In the genomic region with DNA sequence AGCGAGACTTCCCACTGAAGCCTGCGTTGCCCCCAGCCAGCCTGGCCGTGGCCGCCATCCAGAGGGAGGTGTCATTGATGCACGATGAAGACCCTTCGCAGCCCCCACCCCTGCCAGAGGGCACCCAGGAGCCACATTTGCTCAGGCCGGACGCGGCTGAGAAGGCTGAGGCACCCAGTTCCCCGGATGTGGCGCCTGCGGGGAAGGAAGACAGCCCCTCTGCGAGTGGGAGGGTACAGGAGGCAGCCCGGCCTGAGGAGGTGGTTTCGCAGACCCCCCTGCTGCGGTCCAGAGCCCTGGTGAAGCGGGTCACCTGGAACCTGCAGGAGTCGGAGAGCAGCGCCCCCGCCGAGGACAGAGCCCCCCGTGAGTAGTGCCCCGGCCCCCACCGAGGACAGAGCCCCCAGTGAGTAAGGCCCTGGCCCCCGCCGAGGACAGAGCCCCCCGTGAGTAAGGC, we compare ENCODE assay signal across 23 cellular contexts. TPM values are rescaled to one million over a fixed set of nuclear protein-coding genes. Genes with fewer than 3 reads are reported as not detected.
DNase-seq lines count a peak whose midpoint lies in the region; ATAC-seq and TF ChIP-seq lines count a peak whose summit lies in the region.
"Had no signal": no experiment of that assay in that cellular context is flagged by ENCODE, and none has a peak within 500 bp of the region (broad histone marks: within the 10 kb centered on the region; RNA-seq: fewer than 3 reads in every experiment).

No MANE protein-coding gene starts in this region.

- H3K27me3 Mint-ChIP-seq in chondrocyte (ENCODE audit: low read depth): no peaks in the 10 kb centered on the region
- H3K27me3 Mint-ChIP-seq: CD8-positive, alpha-beta memory T cell had no signal

- ATAC-seq in right cardiac atrium: no peak

- H3K36me3 Mint-ChIP-seq in chondrocyte (ENCODE audit: low read depth): peaks cover 22% of the 10 kb centered on the region

- H3K36me3 ChIP-seq in right atrium auricular region (peaks cover 89% of the 10 kb centered on the region), spleen (peaks cover 4 to 100% (median 93%) of the 10 kb centered on the region in 6 donors)

- H3K9me3 ChIP-seq in right cardiac atrium (ENCODE audit: control insufficient read depth, low read length) (no peaks in the 10 kb centered on the region), right atrium auricular region (no peaks in the 10 kb centered on the region), spleen (no peaks in the 10 kb centered on the region)

- H3K27me3 ChIP-seq in right cardiac atrium (ENCODE audit: control insufficient read depth, insufficient read depth) (no peaks in the 10 kb centered on the region), right atrium auricular region (no peaks in the 10 kb centered on the region), spleen (replicated peaks in 1 of 7) (no peaks in the 10 kb centered on the region)

- intact Hi-C loops in right cardiac atrium (cut with DNase I): no loop called here
- intact Hi-C loops in spleen (cut with DNase I; ENCODE audit: low total_unique reads): no loop called here

- H3K4me3 Mint-ChIP-seq in chondrocyte (ENCODE audit: unreplicated experiment): no peak overlapping the region

- no peak overlapping the region for H3K27ac ChIP-seq in right cardiac atrium (ENCODE audit: low read length)
- H3K27ac ChIP-seq in right atrium auricular region: no peak overlapping the region
- H3K27ac ChIP-seq in spleen: peak overlapping the region in 5 of 8 donors; percentile 33 to 56 (median 49)

- H3K4me1 Mint-ChIP-seq in chondrocyte (ENCODE audit: low read depth): peaks cover 3% of the 10 kb centered on the region

- H3K4me3 ChIP-seq in right cardiac atrium (ENCODE audit: low read length) (no peak overlapping the region), right atrium auricular region (no peak overlapping the region), spleen (no peak overlapping the region)

- H3K27ac Mint-ChIP-seq in chondrocyte (ENCODE audit: unreplicated experiment): no peak overlapping the region

- WGBS in right cardiac atrium: 95% methylated on average over 27 of the region's 27 CpGs
- WGBS in spleen, 5 donors: 91 to 97% (median 95%) methylated on average over 6 to 27 of the region's 27 CpGs

- DNase-seq in right cardiac atrium (peak in 2 of 3 donors; percentile 55 to 65), right atrium auricular region (ENCODE audit: low spot score) (no peak), chondrocyte (ENCODE audit: low spot score) (peak; percentile 84), spleen (no peak), DMS53 treated with DMSO at 0.1 percent for 48 hours (lab: John Stamatoyannopoulos, UW; ENCODE audit: unreplicated experiment) (no peak), NCI-H1105 (lab: John Stamatoyannopoulos, UW) (no peak)
- DNase-seq: AML-193; C1 segment of cervical spinal cord; Calu3; CD8-positive, alpha-beta memory T cell; DMS153; IMR-90; NCI-H1105 treated with DMSO at 0.1 percent for 48 hours; NCI-H2029 treated with DMSO at 0.1 percent for 48 hours; NCI-H2171; NCI-H345; NCI-H524; NCI-H774; NK-92 treated with Interleukin-12 subunit alpha and Interleukin-12 subunit beta, amount 100 ng/mL, for 24 hours had no signal

- no peak for TF ChIP-seq POLR2A in spleen (IDR thresholded peaks at IDR 0.05)

- TF ChIP-seq CTCF in right atrium auricular region (IDR thresholded peaks at IDR 0.05) (no peak), chondrocyte (IDR thresholded peaks at IDR 0.05) (no peak), spleen (IDR thresholded peaks at IDR 0.05 in 8 of 11, conservative IDR thresholded peaks at IDR 0.05 in 3 of 11) (no peak)

- peaks cover 2% of the 10 kb centered on the region for H3K4me1 ChIP-seq in right cardiac atrium (ENCODE audit: control insufficient read depth, insufficient read depth, low read length)
- peaks cover 0 to 21% of the 10 kb centered on the region in 2 donors for H3K4me1 ChIP-seq in right atrium auricular region
- H3K4me1 ChIP-seq in spleen: peaks cover 8 to 49% (median 31%) of the 10 kb centered on the region in 6 donors

- no peaks in the 10 kb centered on the region for H3K9me3 Mint-ChIP-seq in chondrocyte (ENCODE audit: low read depth)
- H3K9me3 Mint-ChIP-seq: CD8-positive, alpha-beta memory T cell had no signal

RNA-seq across cellular contexts. Expression of a gene that starts 6.4 kb away (rescaled TPM):
- total RNA-seq in right cardiac atrium (10 to 100 TPM in 3 of 4 donors, 1 to 10 TPM in 1; 9.4 to 19.2 (median 13.5) TPM), right atrium auricular region (10 to 100 TPM in 1 of 2 donors, 1 to 10 TPM in 1; 9.6 to 14.9 TPM), chondrocyte (6.5 to 11.4 TPM (median 7.7 TPM) in 3 replicates), spleen (10 to 100 TPM; 53.0 to 88.8 (median 85.3) TPM)
- polyA plus RNA-seq in right cardiac atrium (14.8 TPM), spleen (10 to 100 TPM; 52.3 to 99.1 (median 73.9) TPM)

RNA-seq across cellular contexts. Expression of a gene that starts 15.4 kb away (rescaled TPM):
- not detected for total RNA-seq in right cardiac atrium
- 0.02 TPM for polyA plus RNA-seq in right cardiac atrium
- not detected for total RNA-seq in right atrium auricular region
- total RNA-seq in chondrocyte: not detected in 3 replicates
- not detected for total RNA-seq in spleen
- under 1 TPM; 0.02 to 0.16 (median 0.03) TPM for polyA plus RNA-seq in spleen
- total RNA-seq: A172; CD8-positive, alpha-beta memory T cell; Daoy; H4; IMR-90 had no signal
- polyA plus RNA-seq: AG04450; CD8-positive, alpha-beta memory T cell; IMR-90 had no signal

RNA-seq across cellular contexts. Expression of a gene that starts 17.6 kb away (rescaled TPM):
- total RNA-seq in right cardiac atrium: 1 to 10 TPM in 2 of 4 donors, under 1 TPM in 1, not detected in 1; 0.79 to 1.2 (median 1.1) TPM
- not detected for polyA plus RNA-seq in right cardiac atrium
- not detected for total RNA-seq in right atrium auricular region
- 0.72 TPM in 1 of 3 replicates, not detected in the others for total RNA-seq in chondrocyte
- total RNA-seq in spleen: 1 to 10 TPM in 4 of 7 donors, not detected in 3; 1.2 to 3.8 (median 2.8) TPM
- polyA plus RNA-seq in spleen: 1 to 10 TPM; 1.1 to 1.7 (median 1.5) TPM
- total RNA-seq: A172; Calu3; CD8-positive, alpha-beta memory T cell; Daoy; H4; IMR-90 had no signal
- polyA plus RNA-seq: AG04450; CD8-positive, alpha-beta memory T cell; IMR-90 had no signal

RNA-seq across cellular contexts. Expression of a gene that starts 27.7 kb away (rescaled TPM):
- total RNA-seq in right cardiac atrium: 1 to 10 TPM in 1 of 4 donors, under 1 TPM in 2, not detected in 1; 0.26 to 1.0 (median 0.29) TPM
- 0.14 TPM for polyA plus RNA-seq in right cardiac atrium
- total RNA-seq in right atrium auricular region: not detected
- 0.55 to 1.7 TPM (median 1.00 TPM) in 3 replicates for total RNA-seq in chondrocyte
- total RNA-seq in spleen: under 1 TPM in 4 of 7 donors, not detected in 3; 0.44 to 0.86 (median 0.60) TPM
- under 1 TPM; 0.12 to 0.43 (median 0.26) TPM for polyA plus RNA-seq in spleen
- total RNA-seq: A172, Daoy, H4, IMR-90 had no signal
- polyA plus RNA-seq: CD8-positive, alpha-beta memory T cell; IMR-90 had no signal

RNA-seq across cellular contexts. Expression of a gene that starts 33.1 kb away (rescaled TPM):
- total RNA-seq in right cardiac atrium (10 to 100 TPM; 18.2 to 20.8 (median 20.1) TPM), right atrium auricular region (10 to 100 TPM; 12.4 to 14.2 TPM), chondrocyte (24.6 to 34.1 TPM (median 25.9 TPM) in 3 replicates), spleen (10 to 100 TPM; 24.2 to 41.5 (median 33.2) TPM)
- polyA plus RNA-seq in right cardiac atrium (17.0 TPM), spleen (10 to 100 TPM in 1 of 3 donors, 1 to 10 TPM in 2; 7.3 to 27.6 (median 8.4) TPM)

Comparison
In these comparisons a context has a peak if more than half of its experiments do, and no peak if none do; other contexts are left out.
1. DNase-seq: peak in right cardiac atrium (2 of 3) and chondrocyte (single experiment); none in right atrium auricular region (single experiment), spleen (single experiment), DMS53 treated with DMSO at 0.1 percent for 48 hours (single experiment) and NCI-H1105 (single experiment).
2. H3K27ac ChIP-seq: peak in spleen (5 of 8); none in right cardiac atrium (single experiment) and right atrium auricular region (0 of 2).